ENCODE assay signal across 29 cellular contexts in the genomic region with DNA sequence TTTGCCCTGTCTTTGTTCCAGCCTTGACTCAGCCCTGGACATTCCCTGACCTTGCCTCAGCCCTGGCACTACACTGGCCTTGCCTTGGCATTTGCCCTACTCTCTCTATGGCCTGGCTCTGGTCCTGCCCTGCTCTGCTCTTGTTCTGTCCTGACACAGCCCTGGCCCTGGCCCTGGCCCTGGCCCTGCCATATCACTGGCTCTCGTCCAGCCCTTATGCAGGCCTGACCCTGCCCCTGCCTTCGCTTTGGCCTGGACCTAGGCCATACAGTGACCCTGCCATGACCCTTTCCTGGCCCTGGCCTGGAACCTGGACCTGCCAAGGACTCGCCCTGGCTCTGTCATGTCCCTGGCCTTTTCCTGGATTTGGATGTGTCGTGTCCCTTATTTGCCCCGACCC.
DNase-seq lines count a peak whose midpoint lies in the region; ATAC-seq and TF ChIP-seq lines count a peak whose summit lies in the region.
"Had no signal": no experiment of that assay in that cellular context is flagged by ENCODE, and none has a peak within 500 bp of the region (broad histone marks: within the 10 kb centered on the region; RNA-seq: fewer than 3 reads in every experiment).

No MANE protein-coding gene starts in this region.

- H3K4me1 Mint-ChIP-seq in endothelial cell (ENCODE audit: unreplicated experiment): no peaks in the 10 kb centered on the region
- H3K4me1 Mint-ChIP-seq: B cell; CD14-positive monocyte; CD4-positive, alpha-beta memory T cell; CD4-positive, CD25-positive, alpha-beta regulatory T cell; CD8-positive, alpha-beta memory T cell had no signal

- peak overlapping the region; percentile 76 for H3K4me3 Mint-ChIP-seq in endothelial cell (ENCODE audit: unreplicated experiment)
- H3K4me3 Mint-ChIP-seq: B cell; CD14-positive monocyte; CD4-positive, alpha-beta memory T cell; CD4-positive, alpha-beta T cell; CD4-positive, CD25-positive, alpha-beta regulatory T cell; CD8-positive, alpha-beta memory T cell; CD8-positive, alpha-beta T cell had no signal

- no peaks in the 10 kb centered on the region for H3K27me3 ChIP-seq in MG63
- H3K27me3 ChIP-seq: BE2C; BLaER1; BLaER1 treated with 17β-estradiol and CSF1 and Interleukin-3, amounts not matched to agents 10 nM and 100 nM had no signal

- no peak for ATAC-seq in GM18511 (IDR thresholded peaks at IDR 0.05; ENCODE audit: unreplicated experiment)
- ATAC-seq: A549; CD8-positive, alpha-beta T cell had no signal

- peaks cover 17% of the 10 kb centered on the region for H3K27me3 Mint-ChIP-seq in endothelial cell (ENCODE audit: unreplicated experiment)
- H3K27me3 Mint-ChIP-seq: B cell; CD4-positive, alpha-beta memory T cell; CD4-positive, alpha-beta T cell; CD4-positive, CD25-positive, alpha-beta regulatory T cell; CD8-positive, alpha-beta memory T cell had no signal

- peaks cover 12% of the 10 kb centered on the region for H3K9me3 Mint-ChIP-seq in endothelial cell (ENCODE audit: unreplicated experiment)
- H3K9me3 Mint-ChIP-seq: CD4-positive, alpha-beta T cell had no signal

- peaks cover 4% of the 10 kb centered on the region for H3K36me3 Mint-ChIP-seq in endothelial cell (ENCODE audit: low read depth, unreplicated experiment)
- H3K36me3 Mint-ChIP-seq: CD14-positive monocyte; CD4-positive, alpha-beta memory T cell; CD4-positive, CD25-positive, alpha-beta regulatory T cell; CD8-positive, alpha-beta memory T cell; CD8-positive, alpha-beta T cell had no signal

- no peak overlapping the region for H3K4me3 ChIP-seq in MG63
- H3K4me3 ChIP-seq: A549; BLaER1; BLaER1 treated with 17β-estradiol and CSF1 and Interleukin-3, amounts not matched to agents 10 nM and 100 nM had no signal

- H3K9me3 ChIP-seq in MG63: no peaks in the 10 kb centered on the region
- H3K9me3 ChIP-seq: A549, BE2C, Caco-2 had no signal

- DNase-seq in MG63 (peak; percentile 98), endothelial cell (ENCODE audit: low spot score) (no peak), SKM-1 (lab: John Stamatoyannopoulos, UW; ENCODE audit: unreplicated experiment) (no peak)
- DNase-seq: 8988T; ACHN; AML-193; BE2C; C1 segment of cervical spinal cord; Caco-2; Calu3; CD4-positive, alpha-beta memory T cell; CD4-positive, alpha-beta T cell; CD4-positive, CD25-positive, alpha-beta regulatory T cell; CD8-positive, alpha-beta memory T cell; CD8-positive, alpha-beta T cell; COR-L47; DMS 273 treated with DMSO at 0.1 percent for 48 hours; DMS153; DMS53; DMS79; DMS79 treated with DMSO at 0.1 percent for 48 hours; DND-41; EL had no signal

- H3K36me3 ChIP-seq in MG63: no peaks in the 10 kb centered on the region
- H3K36me3 ChIP-seq: BE2C; BLaER1; BLaER1 treated with 17β-estradiol and CSF1 and Interleukin-3, amounts not matched to agents 10 nM and 100 nM had no signal

- no peak for TF ChIP-seq CTCF in endothelial cell (IDR thresholded peaks at IDR 0.05; ENCODE audit: unreplicated experiment)

- H3K27ac Mint-ChIP-seq in endothelial cell (ENCODE audit: unreplicated experiment): peak overlapping the region; percentile 70
- H3K27ac Mint-ChIP-seq: B cell; CD14-positive monocyte; CD4-positive, alpha-beta memory T cell; CD4-positive, alpha-beta T cell; CD4-positive, CD25-positive, alpha-beta regulatory T cell; CD8-positive, alpha-beta memory T cell; CD8-positive, alpha-beta T cell had no signal
